ENCODE assay signal across 21 cellular contexts in the genomic region with DNA sequence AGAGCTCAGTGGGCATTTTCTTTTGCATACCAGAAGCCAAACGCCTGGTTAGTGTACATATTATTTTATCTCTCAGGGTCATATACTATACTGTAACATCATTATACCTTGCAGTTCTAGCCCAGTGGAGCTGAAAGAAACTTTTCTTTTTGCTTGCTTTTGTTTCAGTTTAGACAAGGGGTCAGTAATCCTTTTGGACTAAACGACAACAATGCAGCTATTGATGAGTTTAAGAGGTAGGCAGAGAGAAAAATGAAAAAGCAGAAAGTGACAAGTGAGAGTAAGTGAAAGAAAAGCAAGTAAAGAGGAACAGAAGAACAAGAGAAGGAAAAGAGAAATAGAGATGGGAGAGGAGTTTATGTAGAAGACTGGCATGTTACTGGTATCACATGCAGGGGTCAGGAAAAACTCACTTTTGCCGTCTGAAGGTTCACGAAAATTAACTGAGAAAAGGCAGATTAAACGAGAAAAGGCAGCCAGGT.
"Had no signal": no experiment of that assay in that cellular context is flagged by ENCODE, and none has a peak within 500 bp of the region (broad histone marks: within the 10 kb centered on the region; RNA-seq: fewer than 3 reads in every experiment).

No MANE protein-coding gene starts in this region.

- H3K9me3 Mint-ChIP-seq: activated B cell treated with CpG ODN at 0.5 μM for 24 hours; immature natural killer cell; stimulated activated memory B cell treated with anti-CD40 and anti-IgM and Interleukin-4, amounts not matched to agents 10 μg/mL and 1 μg/mL and 100 μg/mL, for 72 hours had no signal

- H3K4me1 ChIP-seq: left lung, pancreas, transverse colon had no signal

- H3K36me3 Mint-ChIP-seq: immature natural killer cell; stimulated activated memory B cell treated with anti-CD40 and anti-IgM and Interleukin-4, amounts not matched to agents 10 μg/mL and 1 μg/mL and 100 μg/mL, for 72 hours had no signal

- H3K4me3 ChIP-seq: left lung, lung, pancreas, transverse colon had no signal

- H3K9me3 ChIP-seq: left lung, neutrophil, pancreas, transverse colon had no signal

- H3K27me3 ChIP-seq: left lung, neutrophil, pancreas, transverse colon had no signal

- DNase-seq: activated B cell treated with CpG ODN at 0.5 μM for 24 hours; activated CD4-positive, alpha-beta memory T cell treated with anti-CD3 and anti-CD28 coated beads, Interleukin-2, amount 10 ng/mL, durations not matched to agents 7 days and 5 days; activated CD4-positive, alpha-beta T cell treated with anti-CD3 and anti-CD28 coated beads for 4 hours; activated naive CD4-positive, alpha-beta T cell; central memory CD4-positive, alpha-beta T cell; effector memory CD4-positive, alpha-beta T cell; foreskin melanocyte; immature natural killer cell; left lung; naive thymus-derived CD4-positive, alpha-beta T cell; pancreas; small intestine; stimulated activated CD4-positive, alpha-beta T cell treated with anti-CD3 and anti-CD28 coated beads, Interleukin-2, amount 100 ng/mL, for 24 hours; transverse colon had no signal

- H3K4me3 Mint-ChIP-seq: activated B cell treated with CpG ODN at 0.5 μM for 24 hours; activated CD4-positive, alpha-beta memory T cell treated with anti-CD3 and anti-CD28 coated beads, Interleukin-2, amount 10 ng/mL, durations not matched to agents 7 days and 5 days; activated naive CD8-positive, alpha-beta T cell; activated T-helper 1 cell treated with anti-CD3 and anti-CD28 coated beads, Interleukin-12 subunit alpha, Interleukin-12 subunit beta, Interleukin-2, Interleukin-4 antibody, amounts not matched to agents 30 ng/mL and 10 ng/mL and 1 ng/mL, durations not matched to agents 14 hours and 24 hours and 36 hours; immature natural killer cell; naive thymus-derived CD4-positive, alpha-beta T cell; stimulated activated memory B cell treated with anti-CD40 and anti-IgM and Interleukin-4, amounts not matched to agents 10 μg/mL and 1 μg/mL and 100 μg/mL, for 72 hours had no signal

- H3K27me3 Mint-ChIP-seq: activated CD4-positive, alpha-beta memory T cell treated with anti-CD3 and anti-CD28 coated beads, Interleukin-2, amount 10 ng/mL, durations not matched to agents 7 days and 5 days; activated naive CD8-positive, alpha-beta T cell; stimulated activated memory B cell treated with anti-CD40 and anti-IgM and Interleukin-4, amounts not matched to agents 10 μg/mL and 1 μg/mL and 100 μg/mL, for 72 hours had no signal

- H3K27ac Mint-ChIP-seq: activated B cell treated with CpG ODN at 0.5 μM for 24 hours; activated CD4-positive, alpha-beta memory T cell treated with anti-CD3 and anti-CD28 coated beads, Interleukin-2, amount 10 ng/mL, durations not matched to agents 7 days and 5 days; activated naive CD8-positive, alpha-beta T cell; activated T-helper 1 cell treated with anti-CD3 and anti-CD28 coated beads, Interleukin-12 subunit alpha, Interleukin-12 subunit beta, Interleukin-2, Interleukin-4 antibody, amounts not matched to agents 30 ng/mL and 10 ng/mL and 1 ng/mL, durations not matched to agents 14 hours and 24 hours and 36 hours; stimulated activated memory B cell treated with anti-CD40 and anti-IgM and Interleukin-4, amounts not matched to agents 10 μg/mL and 1 μg/mL and 100 μg/mL, for 72 hours had no signal

- H3K27ac ChIP-seq: left lung, neutrophil, pancreas, transverse colon had no signal

- H3K36me3 ChIP-seq: left lung, neutrophil, pancreas, transverse colon had no signal

- ATAC-seq: esophagus mucosa; left lung; naive thymus-derived CD4-positive, alpha-beta T cell; pancreas; sciatic nerve; stimulated activated memory B cell treated with anti-CD40 and anti-IgM and Interleukin-4, amounts not matched to agents 10 μg/mL and 1 μg/mL and 100 μg/mL, for 72 hours had no signal
